Comparison of ENCODE assay signal across 10 cellular contexts in the genomic region with DNA sequence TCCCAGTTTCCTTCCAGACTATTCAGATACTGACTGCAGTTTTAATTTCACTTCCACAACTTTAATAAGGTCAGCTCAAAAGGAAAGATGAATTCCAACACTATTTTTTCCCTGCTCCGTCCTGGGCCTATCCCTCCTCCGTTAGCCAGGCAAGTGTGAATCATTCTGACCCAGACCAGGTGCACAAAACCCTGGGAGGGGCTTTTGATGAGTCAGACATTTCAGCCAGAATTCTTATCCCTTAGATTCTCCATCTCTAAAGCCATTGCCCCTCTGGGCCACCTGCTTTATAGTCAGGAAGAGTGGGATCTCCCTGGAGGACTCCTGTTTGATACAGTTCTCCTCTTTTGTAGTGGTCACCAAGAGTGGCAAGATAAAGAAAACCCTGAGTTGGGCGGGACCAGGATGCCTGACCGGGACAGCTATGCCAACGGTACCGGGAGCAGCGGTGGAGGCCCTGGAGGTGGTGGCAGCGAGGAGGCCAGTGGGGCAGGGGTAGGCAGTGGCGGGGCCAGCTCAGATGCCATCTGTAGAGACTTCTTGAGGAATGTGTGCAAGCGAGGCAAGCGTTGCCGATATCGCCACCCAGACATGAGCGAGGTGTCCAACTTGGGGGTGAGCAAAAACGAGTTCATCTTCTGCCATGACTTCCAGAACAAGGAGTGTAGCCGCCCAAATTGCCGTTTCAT. TPM values are rescaled to one million over a fixed set of nuclear protein-coding genes. Genes with fewer than 3 reads are reported as not detected.
DNase-seq lines count a peak whose midpoint lies in the region; ATAC-seq, FAIRE-seq and TF ChIP-seq lines count a peak whose summit lies in the region.
"Had no signal": no experiment of that assay in that cellular context is flagged by ENCODE, and none has a peak within 500 bp of the region (broad histone marks: within the 10 kb centered on the region; RNA-seq: fewer than 3 reads in every experiment).

No MANE protein-coding gene starts in this region.

- peak overlapping the region; percentile 95 for H3K4me3 Mint-ChIP-seq in MCF 10A (ENCODE audit: unreplicated experiment)

- peaks cover 12% of the 10 kb centered on the region for H3K4me1 Mint-ChIP-seq in MCF 10A (ENCODE audit: insufficient read depth, unreplicated experiment)

- 81 to 90% methylated on average over 12 to 17 of the region's 17 CpGs for WGBS in body of pancreas, 2 donors

- FAIRE-seq in urothelium cell line (lab: Jason Lieb, UNC) (no peak), GM19239 (lab: Jason Lieb, UNC) (no peak)

- ATAC-seq in Right ventricle myocardium superior (ENCODE audit: poor library complexity): no peak
- ATAC-seq in Right ventricle myocardium inferior: no peak
- ATAC-seq in body of pancreas: no peak

- no peaks in the 10 kb centered on the region for H3K27me3 Mint-ChIP-seq in MCF 10A (ENCODE audit: insufficient read depth, unreplicated experiment)

- TF ChIP-seq CTCF in MCF 10A (IDR thresholded peaks at IDR 0.05; ENCODE audit: unreplicated experiment) (no peak), body of pancreas (IDR thresholded peaks at IDR 0.05) (no peak)

- H3K9ac ChIP-seq in muscle layer of colon (ENCODE audit: low read length): no peak overlapping the region

- peak; percentile 49 for DNase-seq in Right ventricle myocardium superior
- DNase-seq in Right ventricle myocardium inferior (ENCODE audit: missing footprints): no peak
- DNase-seq in MCF 10A (ENCODE audit: unreplicated experiment): peak; percentile 51
- peak; percentile 56 for DNase-seq in urothelium cell line (ENCODE audit: low spot score)
- no peak for DNase-seq in GM19239 (ENCODE audit: insufficient read length, low spot score)
- no peak for DNase-seq in MG63
- DNase-seq in body of pancreas: no peak
- DNase-seq: activated T-cell treated with anti-CD3 and anti-CD28 coated beads for 4 hours had no signal

- intact Hi-C loops in Right ventricle myocardium superior (cut with DNase I) (no loop called here), Right ventricle myocardium inferior (cut with DNase I) (no loop called here), MCF 10A (cut with micrococcal nuclease) (no loop called here), body of pancreas (cut with DNase I) (loop anchor here (2.0 kb wide), 1 partner anchor 66 kb away; no protein-coding TSS in a partner anchor)

- no peak for TF ChIP-seq POLR2A in body of pancreas (IDR thresholded peaks at IDR 0.05)

- peak overlapping the region; percentile 100 for H3K27ac Mint-ChIP-seq in MCF 10A (ENCODE audit: low read depth, unreplicated experiment)

- H3K27me3 ChIP-seq in muscle layer of colon (ENCODE audit: control insufficient read depth in 1 of 2, insufficient read depth in 2 of 2, low read length in 2 of 2) (no peaks in the 10 kb centered on the region), MG63 (no peaks in the 10 kb centered on the region), body of pancreas (no peaks in the 10 kb centered on the region)

- H3K4me1 ChIP-seq in muscle layer of colon (ENCODE audit: insufficient read depth, low read length): peaks cover 20% of the 10 kb centered on the region
- H3K4me1 ChIP-seq in body of pancreas: peaks cover 22% of the 10 kb centered on the region

- no peaks in the 10 kb centered on the region for H3K9me3 Mint-ChIP-seq in MCF 10A (ENCODE audit: unreplicated experiment)

- H3K9me3 ChIP-seq in muscle layer of colon (ENCODE audit: low read length): no peaks in the 10 kb centered on the region
- no peaks in the 10 kb centered on the region; the same call in 1 of the 2 replicates for H3K9me3 ChIP-seq in MG63
- no peaks in the 10 kb centered on the region for H3K9me3 ChIP-seq in body of pancreas

- H3K27ac ChIP-seq in muscle layer of colon (ENCODE audit: low read depth, low read length) (peak overlapping the region; percentile 80), body of pancreas (peak overlapping the region in 2 of 4 donors; percentile 92 to 97)

- H3K36me3 Mint-ChIP-seq in MCF 10A (ENCODE audit: insufficient read depth, unreplicated experiment): peaks cover 33% of the 10 kb centered on the region

- H3K4me3 ChIP-seq in muscle layer of colon (ENCODE audit: low read depth in 1 of 2, low read length in 2 of 2) (no peak overlapping the region), MG63 (no peak overlapping the region), body of pancreas (no peak overlapping the region)
- H3K4me3 ChIP-seq: GM12878 had no signal

- BruUV-seq in MCF 10A (replicated peaks; lab: Mats Ljungman, UMichigan): no TSS peak

- POLR2A ChIA-PET in MCF 10A (lab: Yijun Ruan, JAX): interaction anchor here (0.6 to 6.7 kb wide), 16 partner anchors 8 to 303 kb away, joined by 3 to 249 read pairs (median 10); a partner anchor contains a TSS

- CTCF ChIA-PET in MCF 10A (lab: Yijun Ruan, JAX): interaction anchor here (0.6 to 3.8 kb wide), 30 partner anchors 8 to 1681 kb away, joined by 3 to 57 read pairs (median 4); a partner anchor contains a TSS

- H3K36me3 ChIP-seq in muscle layer of colon (ENCODE audit: insufficient read depth, low read length) (peaks cover 33% of the 10 kb centered on the region), MG63 (peaks cover 34% of the 10 kb centered on the region), body of pancreas (replicated peaks in 1 of 2; ENCODE audit: insufficient read depth in 1 of 2, low read depth in 2 of 2) (no peaks in the 10 kb centered on the region)

RNA-seq across cellular contexts. Expression of a gene that starts 2.2 kb away (rescaled TPM):
- 5.8 TPM for total RNA-seq in Right ventricle myocardium superior
- 7.3 TPM for total RNA-seq in Right ventricle myocardium inferior
- total RNA-seq in MCF 10A (2022): 2.8 and 3.5 TPM in 2 replicates
- total RNA-seq in MG63 (2014; rRNA removed; shearing (Covaris generic); ENCODE audit: low replicate concordance): 3.5 and 5.3 TPM in 2 replicates
- total RNA-seq in body of pancreas: 10 to 100 TPM in 1 of 2 donors, under 1 TPM in 1; 0.99 to 11.2 TPM

RNA-seq across cellular contexts. Expression of a gene that starts 3.9 kb away (rescaled TPM):
- 1,888 TPM for total RNA-seq in Right ventricle myocardium superior
- total RNA-seq in Right ventricle myocardium inferior: 2,099 TPM
- 4,675 and 4,734 TPM in 2 replicates for total RNA-seq in MCF 10A (2022)
- total RNA-seq in MG63 (2014; rRNA removed; shearing (Covaris generic); ENCODE audit: low replicate concordance): 1,876 and 4,191 TPM in 2 replicates
- total RNA-seq in body of pancreas: 1,000 to 10,000 TPM; 1,174 to 2,214 TPM

RNA-seq across cellular contexts. Expression of a gene that starts 7.8 kb away (rescaled TPM):
- total RNA-seq in Right ventricle myocardium superior (27.0 TPM), Right ventricle myocardium inferior (33.6 TPM), MCF 10A (2022) (111 and 123 TPM in 2 replicates), body of pancreas (100 to 1,000 TPM in 1 of 2 donors, 10 to 100 TPM in 1; 43.3 to 182 TPM)
- 84.9 and 145 TPM in 2 replicates for total RNA-seq in MG63 (2014; rRNA removed; shearing (Covaris generic); ENCODE audit: low replicate concordance)

RNA-seq across cellular contexts. Expression of a gene that starts 15.9 kb away (rescaled TPM):
- total RNA-seq in Right ventricle myocardium superior (68.0 TPM), Right ventricle myocardium inferior (69.7 TPM), MCF 10A (2022) (158 and 205 TPM in 2 replicates), body of pancreas (100 to 1,000 TPM in 1 of 2 donors, 10 to 100 TPM in 1; 49.4 to 107 TPM)
- 329 and 467 TPM in 2 replicates for total RNA-seq in MG63 (2014; rRNA removed; shearing (Covaris generic); ENCODE audit: low replicate concordance)

RNA-seq across cellular contexts. Expression of a gene that starts 32.1 kb away (rescaled TPM):
- total RNA-seq in Right ventricle myocardium superior: 42.7 TPM
- total RNA-seq in Right ventricle myocardium inferior: 45.8 TPM
- total RNA-seq in MCF 10A (2022): 46.0 and 58.0 TPM in 2 replicates
- 65.7 and 123 TPM in 2 replicates for total RNA-seq in MG63 (2014; rRNA removed; shearing (Covaris generic); ENCODE audit: low replicate concordance)
- 10 to 100 TPM in 1 of 2 donors, 1 to 10 TPM in 1; 7.5 to 24.1 TPM for total RNA-seq in body of pancreas

Comparison
In these comparisons a context has a peak if more than half of its experiments do, and no peak if none do; other contexts are left out.
1. DNase-seq: peak in Right ventricle myocardium superior (single experiment), MCF 10A (single experiment) and urothelium cell line (single experiment); none in Right ventricle myocardium inferior (single experiment), GM19239 (single experiment), MG63 (single experiment) and body of pancreas (0 of 4).